Comparison of ENCODE assay signal across 14 cellular contexts in genomic region chr7:28986028-28986427, GRCh38. TPM values are rescaled to one million over a fixed set of nuclear protein-coding genes. Genes with fewer than 3 reads are reported as not detected.
DNase-seq lines count a peak whose midpoint lies in the region; ATAC-seq, FAIRE-seq and TF ChIP-seq lines count a peak whose summit lies in the region.
"Had no signal": no experiment of that assay in that cellular context is flagged by ENCODE, and none has a peak within 500 bp of the region (broad histone marks: within the 10 kb centered on the region; RNA-seq: fewer than 3 reads in every experiment).

No MANE protein-coding gene starts in this region.

- H3K4me1 ChIP-seq in A673 (ENCODE audit: insufficient read depth, low read length, poor library complexity, severe bottlenecking), result peaks cover 96% of the 10 kb centered on the region
- H3K4me1 ChIP-seq in adipocyte (ENCODE audit: control insufficient read depth, insufficient read depth, low read length), result peaks cover 69% of the 10 kb centered on the region
- H3K4me1 ChIP-seq in keratinocyte (ENCODE audit: control insufficient read depth, extremely low read depth, insufficient read depth, low read length), result peaks cover 45% of the 10 kb centered on the region
- H3K4me1 ChIP-seq in psoas muscle, result peaks cover 40% of the 10 kb centered on the region

- H3K27me3 ChIP-seq in A673 (replicated peaks; ENCODE audit: insufficient read depth, low read depth, low read length, poor library complexity) (no peaks in the 10 kb centered on the region), adipocyte (replicated peaks; ENCODE audit: control insufficient read depth, insufficient read depth, low read length) (no peaks in the 10 kb centered on the region), keratinocyte (ENCODE audit: control insufficient read depth, extremely low read depth, insufficient read depth, low read length) (no peaks in the 10 kb centered on the region), psoas muscle (ENCODE audit: insufficient read depth in 3 of 3, low read length in 2 of 3) (no peaks in the 10 kb centered on the region)

- H3K27ac ChIP-seq in A673 (ENCODE audit: low read depth, low read length, poor library complexity, severe bottlenecking) (peak overlapping the region; percentile 26), keratinocyte (ENCODE audit: control insufficient read depth, insufficient read depth, low read length) (no peak overlapping the region), psoas muscle (peak overlapping the region; percentile 70)

- CTCF ChIA-PET in A673 (lab: Charles Lee), result no interaction called here

- BruUV-seq in A673 (replicated peaks; lab: Mats Ljungman, UMichigan), result no TSS peak

- POLR2A ChIA-PET in A673 (lab: Charles Lee; ENCODE audit: low non-redundant PET), result no interaction called here

- H3K9ac ChIP-seq in adipocyte (ENCODE audit: low read length) (peak overlapping the region; percentile 27), keratinocyte (ENCODE audit: control insufficient read depth, extremely low read depth, insufficient read depth, low read length) (no peak overlapping the region)

- H2AFZ ChIP-seq in keratinocyte (ENCODE audit: control insufficient read depth, low read length), result peak overlapping the region; percentile 64

- DNase-seq in A673 (ENCODE audit: low spot score) (no peak), adipocyte (ENCODE audit: low read depth) (no peak), keratinocyte (ENCODE audit: low read depth, low spot score) (no peak), psoas muscle (no peak), OCI-M2 (lab: John Stamatoyannopoulos, UW; ENCODE audit: unreplicated experiment) (no peak)
- DNase-seq in NK-92 treated with Interleukin-12 subunit alpha and Interleukin-12 subunit beta, amount 100 ng/mL, for 24 hours (lab: John Stamatoyannopoulos, UW), result no peak
- DNase-seq: cortex of kidney, NCI-H510A treated with DMSO at 0.1 percent for 48 hours, occipital lobe had no signal

- ATAC-seq in psoas muscle (no peak), GM19463 (IDR thresholded peaks at IDR 0.05; ENCODE audit: unreplicated experiment) (no peak), GM21360 (IDR thresholded peaks at IDR 0.05; ENCODE audit: unreplicated experiment) (no peak)

- TF ChIP-seq CTCF in A673 (conservative IDR thresholded peaks at IDR 0.05; ENCODE audit: low read depth, low read length) (no peak), keratinocyte (optimal IDR thresholded peaks at IDR 0.05 in 1 of 3, IDR thresholded peaks at IDR 0.05 in 1 of 3, conservative IDR thresholded peaks at IDR 0.05 in 1 of 3; ENCODE audit: extremely low read depth in 1 of 3, insufficient read depth in 2 of 3, low read length in 3 of 3) (no peak), psoas muscle (IDR thresholded peaks at IDR 0.05) (no peak)

- H3K79me2 ChIP-seq in keratinocyte (ENCODE audit: control insufficient read depth, insufficient read depth, low read length), result no peaks in the 10 kb centered on the region

- FAIRE-seq in keratinocyte (lab: Jason Lieb, UNC), result no peak
- FAIRE-seq: G401.6, GM12892 had no signal

- WGBS in psoas muscle, 3 donors, result 83 to 96% (median 92%) methylated on average over 5 of the region's 5 CpGs

- dilution Hi-C loops in keratinocyte (cut with MboI; ENCODE audit: extremely low pct_ligation_motif_present, low sequenced_read_pairs), result no loop called here

- H4K20me1 ChIP-seq in keratinocyte (ENCODE audit: control insufficient read depth, extremely low read depth, insufficient read depth, low read length), result no peaks in the 10 kb centered on the region

- H3K9me1 ChIP-seq in keratinocyte (ENCODE audit: control insufficient read depth, extremely low read depth, insufficient read depth, low read length), result no peaks in the 10 kb centered on the region

- intact Hi-C loops in A673 (cut with micrococcal nuclease; ENCODE audit: unreplicated experiment), result no loop called here
- intact Hi-C loops in psoas muscle (cut with DNase I), result no loop called here

- H3K36me3 ChIP-seq in A673 (ENCODE audit: insufficient read depth, low read length, poor library complexity, severe bottlenecking) (no peaks in the 10 kb centered on the region), adipocyte (ENCODE audit: control insufficient read depth, insufficient read depth, low read length, severe bottlenecking) (no peaks in the 10 kb centered on the region), keratinocyte (ENCODE audit: control insufficient read depth in 2 of 2, extremely low read depth in 1 of 2, insufficient read depth in 2 of 2, low read length in 2 of 2) (no peaks in the 10 kb centered on the region), psoas muscle (ENCODE audit: insufficient read depth in 1 of 2, low read depth in 1 of 2) (no peaks in the 10 kb centered on the region)

- H3K9me3 ChIP-seq in A673 (ENCODE audit: low read depth, low read length, poor library complexity, severe bottlenecking) (no peaks in the 10 kb centered on the region), adipocyte (ENCODE audit: control insufficient read depth, low read length) (no peaks in the 10 kb centered on the region), keratinocyte (ENCODE audit: control insufficient read depth, low read depth, low read length) (no peaks in the 10 kb centered on the region), psoas muscle (no peaks in the 10 kb centered on the region)

- H3K4me2 ChIP-seq in keratinocyte (ENCODE audit: control insufficient read depth, extremely low read depth, insufficient read depth, low read depth, low read length), result peak overlapping the region; percentile 60

- H3K4me3 ChIP-seq in A673 (ENCODE audit: low read depth, low read length, poor library complexity, severe bottlenecking) (no peak overlapping the region), adipocyte (ENCODE audit: low read length) (peak overlapping the region; percentile 14), keratinocyte (ENCODE audit: control insufficient read depth in 2 of 3, extremely low read depth in 1 of 3, insufficient read depth in 2 of 3, low read depth in 1 of 3, low read length in 3 of 3) (no peak overlapping the region), psoas muscle (peak overlapping the region; percentile 27)

RNA-seq across cellular contexts. Expression of gene TRIL, which starts 27.9 kb away (rescaled TPM):
- total RNA-seq in A673 (2021) (4.8 and 9.2 TPM in 2 replicates), psoas muscle (1 to 10 TPM in 2 of 4 donors, under 1 TPM in 2; 0.54 to 3.2 (median 1.2) TPM)
- polyA plus RNA-seq in keratinocyte (0.01 to 0.03 TPM in 2 of 3 replicates, not detected in the other), psoas muscle (under 1 TPM; 0.38 to 0.62 (median 0.48) TPM)
- not detected for polyA plus RNA-seq in keratinocyte (2011; ENCODE audit: low read depth)
- polyA plus RNA-seq in keratinocyte (2011; cell fraction: cytosol; rRNA removed), result not detected in 2 replicates
- not detected in 2 replicates for polyA plus RNA-seq in keratinocyte (2011; cell fraction: nucleus; rRNA removed)
- not detected in 2 replicates for polyA plus RNA-seq in keratinocyte (2012; ENCODE audit: low replicate concordance)
- polyA minus RNA-seq in keratinocyte, result 0.03 TPM in 1 of 3 replicates, not detected in the others
- not detected for polyA minus RNA-seq in keratinocyte (2011; cell fraction: cytosol; rRNA and poly(A)+ RNA removed)
- not detected in 2 replicates for polyA minus RNA-seq in keratinocyte (2011; cell fraction: nucleus; rRNA and poly(A)+ RNA removed)
- total RNA-seq: activated T-helper 2 cell treated with anti-CD3 and anti-CD28 coated beads, Interferon-gamma antibody, Interleukin-2, Interleukin-4, amounts not matched to agents 10 μg/mL and 5 μg/mL and 100 μg/mL, durations not matched to agents 14 hours and 24 hours and 36 hours had no signal

Comparison
In these comparisons a context has a peak if more than half of its experiments do, and no peak if none do; other contexts are left out.
1. H3K4me3 ChIP-seq: peak in adipocyte (single experiment) and psoas muscle (single experiment); none in A673 (single experiment) and keratinocyte (0 of 3).